1 cellular context compared by ENCODE assay signal in genomic region chr1:227356582-227357228, GRCh38.
TF ChIP-seq lines count a peak whose summit lies in the region.

No MANE protein-coding gene starts in this region.

TF ChIP-seq in SK-N-SH, 30 proteins besides CTCF, POLR2A, EP300 and RAD21 (continued from another document):
- TF ChIP-seq RFX5 (IDR thresholded peaks at IDR 0.05; ENCODE audit: low read length): no peak
